In genomic region chr4:111855308-111855707, GRCh38 we compare ENCODE assay signal across 2 cellular contexts.
TF ChIP-seq lines count a peak whose summit lies in the region.

No MANE protein-coding gene starts in this region.

TF ChIP-seq in HepG2, 621 proteins besides CTCF, POLR2A, EP300 and RAD21:
- TF ChIP-seq CEBPZ (IDR thresholded peaks at IDR 0.05; ENCODE audit: low read length) (no peak), MAFK (conservative IDR thresholded peaks at IDR 0.05 in 1 of 2, IDR thresholded peaks at IDR 0.05 in 1 of 2; ENCODE audit: low read length in 2 of 2) (peak; percentile 90 to 96), MAFF (IDR thresholded peaks at IDR 0.05; ENCODE audit: low read depth, low read length) (peak; percentile 93), JDP2 (CRISPR knock-in tag; IDR thresholded peaks at IDR 0.05; ENCODE audit: borderline replicate concordance) (no peak), RNF219 (CRISPR knock-in tag; IDR thresholded peaks at IDR 0.05) (no peak)

TF ChIP-seq in H1, 55 proteins besides CTCF, POLR2A, EP300 and RAD21:
- no peak for TF ChIP-seq SP1 (IDR thresholded peaks at IDR 0.05; ENCODE audit: low read depth, low read length)
- TF ChIP-seq MAFK (IDR thresholded peaks at IDR 0.05; ENCODE audit: low read depth, low read length), result peak; percentile 47
